In genomic region chr15:91281991-91282390, GRCh38 we compare ENCODE assay signal across 26 cellular contexts.
"Had no signal": no experiment of that assay in that cellular context is flagged by ENCODE, and none has a peak within 500 bp of the region (broad histone marks: within the 10 kb centered on the region; RNA-seq: fewer than 3 reads in every experiment).

No MANE protein-coding gene starts in this region.

- H3K4me3 ChIP-seq: colonic mucosa, esophagus squamous epithelium, gastroesophageal sphincter had no signal

- H3K36me3 ChIP-seq: brain microvascular endothelial cell, colonic mucosa, esophagus squamous epithelium, gastroesophageal sphincter, WERI-Rb-1 had no signal

- H3K4me1 ChIP-seq: colonic mucosa, esophagus squamous epithelium, gastroesophageal sphincter had no signal

- H3K27ac ChIP-seq: brain microvascular endothelial cell, colonic mucosa, esophagus squamous epithelium, gastroesophageal sphincter, WERI-Rb-1 had no signal

- DNase-seq: activated B cell treated with CpG ODN at 0.5 μM for 24 hours; activated CD4-positive, alpha-beta T cell treated with anti-CD3 and anti-CD28 coated beads for 48 hours; activated CD4-positive, alpha-beta T cell treated with anti-CD3 and anti-CD28 coated beads, Interleukin-2, amount 50 U/mL, for 1 hour; activated CD4-positive, alpha-beta T cell treated with anti-CD3 and anti-CD28 coated beads, Interleukin-2, amount 50 U/mL, for 48 hours; activated CD8-positive, alpha-beta memory T cell treated with anti-CD3 and anti-CD28 coated beads, Interleukin-2, amount 10 ng/mL, durations not matched to agents 7 days and 5 days; activated CD8-positive, alpha-beta memory T cell treated with anti-CD3 and anti-CD28 coated beads, Interleukin-2, amount 50 U/mL, for 4 hours; activated CD8-positive, alpha-beta T cell treated with anti-CD3 and anti-CD28 coated beads for 36 hours; activated gamma-delta T cell; activated naive CD4-positive, alpha-beta T cell; activated naive CD4-positive, alpha-beta T cell treated with anti-CD3 and anti-CD28 coated beads, Interleukin-2, amount 10 ng/mL, durations not matched to agents 7 days and 5 days; activated naive CD8-positive, alpha-beta T cell treated with anti-CD3 and anti-CD28 coated beads, Interleukin-2, amount 10 ng/mL, durations not matched to agents 7 days and 5 days; activated T-cell treated with anti-CD3 and anti-CD28 coated beads, Interleukin-2, amount 50 U/mL, for 24 hours; activated T-cell treated with anti-CD3 and anti-CD28 coated beads, Interleukin-2, amount 50 U/mL, for 72 hours; amniotic stem cell; brain microvascular endothelial cell; colonic mucosa; effector CD4-positive, alpha-beta T cell; effector memory CD8-positive, alpha-beta T cell; erythroblast; esophagus squamous epithelium; foreskin melanocyte; T-helper 1 cell; T-helper 17 cell; T1000; WERI-Rb-1 had no signal

- H3K9me3 ChIP-seq: colonic mucosa, esophagus squamous epithelium, gastroesophageal sphincter had no signal

- H3K27me3 ChIP-seq: brain microvascular endothelial cell, colonic mucosa had no signal
